2 cellular contexts compared by ENCODE assay signal in genomic region chr13:73138276-73138950, GRCh38.
TF ChIP-seq lines count a peak whose summit lies in the region.

No MANE protein-coding gene starts in this region.

TF ChIP-seq in IMR-90, 13 proteins besides CTCF, POLR2A, EP300 and RAD21:
- TF ChIP-seq CEBPB (IDR thresholded peaks at IDR 0.05; ENCODE audit: low read depth, low read length) (peak; percentile 93), NFE2L2 (IDR thresholded peaks at IDR 0.05; ENCODE audit: low read depth, low read length) (no peak)

TF ChIP-seq in H1, 55 proteins besides CTCF, POLR2A, EP300 and RAD21:
- TF ChIP-seq NRF1 (IDR thresholded peaks at IDR 0.05; ENCODE audit: low read depth, low read length), result no peak
- no peak for TF ChIP-seq EZH2 (IDR thresholded peaks at IDR 0.05; ENCODE audit: low read depth, low read length, severe bottlenecking)
- no peak for TF ChIP-seq SIRT6 (IDR thresholded peaks at IDR 0.05; ENCODE audit: low read length)
- no peak for TF ChIP-seq TAF1 (IDR thresholded peaks at IDR 0.05; ENCODE audit: low read depth, low read length)
- no peak for TF ChIP-seq SIN3A (conservative IDR thresholded peaks at IDR 0.05 in 1 of 2, IDR thresholded peaks at IDR 0.05 in 1 of 2; ENCODE audit: low read depth in 1 of 2, low read length in 2 of 2)
- no peak for TF ChIP-seq SP1 (IDR thresholded peaks at IDR 0.05; ENCODE audit: low read depth, low read length)
- no peak for TF ChIP-seq E2F6 (IDR thresholded peaks at IDR 0.05)
- no peak for TF ChIP-seq YY1 (IDR thresholded peaks at IDR 0.05; ENCODE audit: low read depth, low read length)
- TF ChIP-seq SAP30 (IDR thresholded peaks at IDR 0.05; ENCODE audit: insufficient read depth, insufficient replicate concordance, low read length), result no peak
- TF ChIP-seq CHD2 (IDR thresholded peaks at IDR 0.05; ENCODE audit: low read length), result no peak
- no peak for TF ChIP-seq CBX5 (IDR thresholded peaks at IDR 0.05; ENCODE audit: low read depth, low read length)
- TF ChIP-seq JUN (IDR thresholded peaks at IDR 0.05; ENCODE audit: low read depth, low read length), result no peak
- TF ChIP-seq FOSL1 (IDR thresholded peaks at IDR 0.05; ENCODE audit: insufficient read depth, low read depth, low read length), result no peak
- TF ChIP-seq ASH2L (IDR thresholded peaks at IDR 0.05; ENCODE audit: low read length), result no peak
- no peak for TF ChIP-seq RNF2 (IDR thresholded peaks at IDR 0.05; ENCODE audit: borderline replicate concordance, low read depth, low read length, missing control alignments, poor library complexity, severe bottlenecking)
- no peak for TF ChIP-seq RBBP5 (IDR thresholded peaks at IDR 0.05; ENCODE audit: borderline replicate concordance, low read depth, low read length)
- no peak for TF ChIP-seq KDM4A (IDR thresholded peaks at IDR 0.05; ENCODE audit: low read depth, low read length, severe bottlenecking)
- TF ChIP-seq KDM5A (IDR thresholded peaks at IDR 0.05; ENCODE audit: low read length), result no peak
- TF ChIP-seq CTBP2 (IDR thresholded peaks at IDR 0.05; ENCODE audit: borderline replicate concordance, insufficient read depth, insufficient read length, low read length), result no peak
- TF ChIP-seq SRF (IDR thresholded peaks at IDR 0.05; ENCODE audit: low read depth, low read length), result no peak
